Comparison of ENCODE assay signal across 8 cellular contexts in the genomic region with DNA sequence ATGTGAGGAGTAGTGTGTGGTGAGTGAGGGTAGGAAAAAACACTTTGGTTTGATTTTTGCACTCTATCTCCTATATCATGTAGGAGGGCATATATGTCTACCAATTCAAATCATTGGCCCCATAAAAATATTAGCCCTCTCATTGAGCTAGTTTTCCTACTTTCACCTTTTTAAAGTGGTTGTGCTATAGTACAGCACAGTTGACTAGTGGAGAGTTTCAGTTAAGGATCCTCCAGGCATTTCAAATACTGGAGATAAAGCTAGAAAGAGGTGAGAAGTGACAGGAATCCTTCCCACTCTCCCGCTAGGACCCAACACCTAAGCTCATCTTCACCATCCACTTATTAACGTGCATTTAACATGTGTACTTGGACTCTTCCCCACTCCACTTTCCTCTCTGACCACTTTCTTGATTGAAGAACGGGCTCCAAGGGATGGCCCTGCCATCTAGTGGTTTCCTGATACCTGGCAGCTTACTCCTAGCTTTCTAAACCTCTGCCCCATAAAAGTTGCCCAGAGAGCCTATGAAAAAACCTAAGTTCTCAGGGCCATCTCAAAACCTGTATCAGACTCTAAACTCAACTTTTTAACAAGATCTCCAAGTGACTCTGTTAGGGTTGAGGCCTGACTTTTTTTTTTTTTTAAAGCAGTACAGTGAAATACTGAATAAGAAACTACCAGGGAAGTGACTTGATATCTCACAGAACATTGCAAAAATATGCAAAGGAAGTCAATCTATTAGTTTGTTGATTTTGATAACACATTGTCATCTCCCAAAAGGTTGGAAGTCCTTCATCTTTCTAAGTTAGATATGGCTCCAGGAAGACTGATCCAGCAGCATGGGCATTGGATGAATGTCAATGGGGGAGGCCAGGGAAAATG. TPM values are rescaled to one million over a fixed set of nuclear protein-coding genes. Genes with fewer than 3 reads are reported as not detected.
DNase-seq lines count a peak whose midpoint lies in the region; ATAC-seq, FAIRE-seq and TF ChIP-seq lines count a peak whose summit lies in the region.

No MANE protein-coding gene starts in this region.

- no peak for TF ChIP-seq POLR2A in HepG2 (IDR thresholded peaks at IDR 0.05; ENCODE audit: insufficient read depth in 1 of 2, low read depth in 2 of 2, low read length in 2 of 2)

- no peaks in the 10 kb centered on the region for H3K9me3 Mint-ChIP-seq in chondrocyte (ENCODE audit: low read depth)

- no peak overlapping the region for H3K4me2 ChIP-seq in HepG2 (ENCODE audit: low read depth, low read length)

- H2AFZ ChIP-seq in HepG2 (ENCODE audit: low read length): no peak overlapping the region

- H3K9me3 ChIP-seq in HepG2 (ENCODE audit: low read length) (no peaks in the 10 kb centered on the region), upper lobe of right lung (no peaks in the 10 kb centered on the region)

- intact Hi-C loops in HepG2 (cut with micrococcal nuclease; ENCODE audit: unreplicated experiment): loop anchor here (1.0 to 2.0 kb wide), 3 partner anchors 77 to 178 kb away; no protein-coding TSS in a partner anchor
- intact Hi-C loops in upper lobe of right lung (cut with DNase I): loop anchor here (5.0 kb wide), 1 partner anchor 179 kb away; no protein-coding TSS in a partner anchor

- WGBS in HepG2 (ENCODE audit: low lambda C conversion rate): 1% methylated on average over 3 of the region's 3 CpGs

- H3K4me3 Mint-ChIP-seq in chondrocyte (ENCODE audit: unreplicated experiment): no peak overlapping the region

- no peaks in the 10 kb centered on the region for H3K79me2 ChIP-seq in HepG2 (ENCODE audit: insufficient read depth, low read length)

- H3K27me3 ChIP-seq in HepG2 (ENCODE audit: control insufficient read depth in 1 of 2, insufficient read depth in 2 of 2, low read length in 2 of 2): peaks cover 2 to 3% of the 10 kb centered on the region in 2 experiments; a peak in 1 of 5 replicates
- H3K27me3 ChIP-seq in upper lobe of right lung: no peaks in the 10 kb centered on the region

- H3K4me1 ChIP-seq in HepG2 (ENCODE audit: insufficient read depth, low read length) (no peaks in the 10 kb centered on the region), upper lobe of right lung (no peaks in the 10 kb centered on the region)

- H3K27me3 Mint-ChIP-seq in chondrocyte (ENCODE audit: low read depth): no peaks in the 10 kb centered on the region

- POLR2A ChIA-PET in HepG2 (lab: Yijun Ruan, JAX): interaction anchor here (1.2 kb wide), 1 partner anchor 28 kb away, joined by 5 read pairs; no protein-coding TSS in a partner anchor

- H3K4me1 Mint-ChIP-seq in chondrocyte (ENCODE audit: low read depth): peaks cover 23% of the 10 kb centered on the region

- no peak overlapping the region for H3K27ac ChIP-seq in HepG2 (ENCODE audit: extremely low read length, insufficient read depth, low read length)
- H3K27ac ChIP-seq in upper lobe of right lung: no peak overlapping the region

- no peaks in the 10 kb centered on the region for H3K36me3 Mint-ChIP-seq in chondrocyte (ENCODE audit: low read depth)

- DNase-seq in EH (ENCODE audit: low read depth) (peak; percentile 79), GM20000 (ENCODE audit: low spot score) (peak; percentile 41), OCI-M1 (lab: John Stamatoyannopoulos, UW) (peak; percentile 78), chondrocyte (ENCODE audit: low spot score) (no peak), HepG2 (ENCODE audit: low spot score) (peak; percentile 47), upper lobe of right lung (no peak)

- H3K9ac ChIP-seq in HepG2 (ENCODE audit: insufficient read depth, low read depth, low read length): no peak overlapping the region

- in situ Hi-C loops in HepG2 (cut with HindIII; ENCODE audit: extremely low pct_ligation_motif_present, low pct_unique_long_range_greater_than_20kb): loop anchor here (5.0 kb wide), 1 partner anchor 124 kb away; no protein-coding TSS in a partner anchor

- H3K36me3 ChIP-seq in HepG2 (replicated peaks in 1 of 2; ENCODE audit: control insufficient read depth in 1 of 2, insufficient read depth in 2 of 2, low read length in 2 of 2) (no peaks in the 10 kb centered on the region), upper lobe of right lung (no peaks in the 10 kb centered on the region)

- TF ChIP-seq RAD21 in Ishikawa (IDR thresholded peaks at IDR 0.05; ENCODE audit: low read depth) (peak; percentile 89), HepG2 (CRISPR knock-in tag; IDR thresholded peaks at IDR 0.05) (peak; percentile 67; the same call in 1 of the 2 replicates)

- TF ChIP-seq CTCF in GM20000 (IDR thresholded peaks at IDR 0.05; ENCODE audit: extremely low read depth, missing control alignments): peak; percentile 61
- TF ChIP-seq CTCF in chondrocyte (IDR thresholded peaks at IDR 0.05): peak; percentile 97
- peak; percentile 84 for TF ChIP-seq CTCF in HepG2 (CRISPR knock-in tag; IDR thresholded peaks at IDR 0.05)
- TF ChIP-seq CTCF in upper lobe of right lung (IDR thresholded peaks at IDR 0.05): peak; percentile 84

- no TSS peak for BruUV-seq in HepG2 (replicated peaks; lab: Mats Ljungman, UMichigan)

- peak; percentile 72 for FAIRE-seq in HepG2 (lab: Jason Lieb, UNC)

- CTCF ChIA-PET in HepG2 (lab: Yijun Ruan, JAX; ENCODE audit: low intra/inter-chr PET ratio, low total read pairs): interaction anchor here (1.2 to 2.1 kb wide), 3 partner anchors 18 to 121 kb away, joined by 7 to 28 read pairs (median 10); a partner anchor contains a TSS

- TF ChIP-seq EP300 in Ishikawa (IDR thresholded peaks at IDR 0.05; ENCODE audit: borderline replicate concordance): no peak
- no peak for TF ChIP-seq EP300 in HepG2 (IDR thresholded peaks at IDR 0.05; ENCODE audit: low read depth in 2 of 2, low read length in 2 of 2)
- no peak for TF ChIP-seq EP300 in HepG2 (CRISPR knock-in tag; IDR thresholded peaks at IDR 0.05; ENCODE audit: borderline replicate concordance)

- ATAC-seq in HepG2 (peak; percentile 91), upper lobe of right lung (peak; percentile 91), GM18502 (IDR thresholded peaks at IDR 0.05; ENCODE audit: poor library complexity, unreplicated experiment) (no peak)

- no peak overlapping the region for H3K4me3 ChIP-seq in HepG2 (replicated peaks in 1 of 3; ENCODE audit: insufficient read depth in 1 of 3, low read depth in 2 of 3, low read length in 3 of 3)
- no peak overlapping the region for H3K4me3 ChIP-seq in upper lobe of right lung

- no peaks in the 10 kb centered on the region for H4K20me1 ChIP-seq in HepG2 (ENCODE audit: insufficient read depth, low read length)

- no peak overlapping the region for H3K27ac Mint-ChIP-seq in chondrocyte (ENCODE audit: unreplicated experiment)

TF ChIP-seq in Ishikawa, 13 proteins besides CTCF, POLR2A, EP300 and RAD21 (continues in another document):
- TF ChIP-seq TCF12 (IDR thresholded peaks at IDR 0.05; ENCODE audit: low read depth): no peak
- TF ChIP-seq CREB1 (IDR thresholded peaks at IDR 0.05; ENCODE audit: low read depth): no peak
- TF ChIP-seq TEAD4 (IDR thresholded peaks at IDR 0.05): no peak
- no peak for TF ChIP-seq EGR1 (IDR thresholded peaks at IDR 0.05)

TF ChIP-seq in HepG2, 621 proteins besides CTCF, POLR2A, EP300 and RAD21 (continues in another document):
- no peak for TF ChIP-seq ZNF883 (CRISPR knock-in tag; IDR thresholded peaks at IDR 0.05; ENCODE audit: not compliant biosample characterization)
- TF ChIP-seq SMAD3 (CRISPR knock-in tag; IDR thresholded peaks at IDR 0.05): no peak
- TF ChIP-seq, protein P1, sequence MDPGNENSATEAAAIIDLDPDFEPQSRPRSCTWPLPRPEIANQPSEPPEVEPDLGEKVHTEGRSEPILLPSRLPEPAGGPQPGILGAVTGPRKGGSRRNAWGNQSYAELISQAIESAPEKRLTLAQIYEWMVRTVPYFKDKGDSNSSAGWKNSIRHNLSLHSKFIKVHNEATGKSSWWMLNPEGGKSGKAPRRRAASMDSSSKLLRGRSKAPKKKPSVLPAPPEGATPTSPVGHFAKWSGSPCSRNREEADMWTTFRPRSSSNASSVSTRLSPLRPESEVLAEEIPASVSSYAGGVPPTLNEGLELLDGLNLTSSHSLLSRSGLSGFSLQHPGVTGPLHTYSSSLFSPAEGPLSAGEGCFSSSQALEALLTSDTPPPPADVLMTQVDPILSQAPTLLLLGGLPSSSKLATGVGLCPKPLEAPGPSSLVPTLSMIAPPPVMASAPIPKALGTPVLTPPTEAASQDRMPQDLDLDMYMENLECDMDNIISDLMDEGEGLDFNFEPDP (CRISPR knock-in tag; conservative IDR thresholded peaks at IDR 0.05): no peak

RNA-seq across cellular contexts. Expression of a gene that starts 17.9 kb away (rescaled TPM):
- total RNA-seq in chondrocyte: 1.3 to 1.9 TPM (median 1.5 TPM) in 3 replicates
- total RNA-seq in HepG2 (2016; rRNA removed; fragmentation: Illumina TruSeq; extraction: Trizol): 0.74 and 1.1 TPM in 2 replicates
- total RNA-seq in HepG2 (2016; cell fraction: cytosol; rRNA removed; fragmentation: Illumina TruSeq; extraction: Trizol; ENCODE audit: low read depth): 0.71 and 1.0 TPM in 2 replicates
- 0.59 and 1.3 TPM in 2 replicates for total RNA-seq in HepG2 (2016; cell fraction: insoluble cytoplasmic fraction; rRNA removed; fragmentation: Illumina TruSeq; extraction: Trizol)
- total RNA-seq in HepG2 (2016; cell fraction: membrane; rRNA removed; fragmentation: Illumina TruSeq; extraction: Trizol): 0.96 and 1.2 TPM in 2 replicates
- total RNA-seq in HepG2 (2016; cell fraction: nucleus; rRNA removed; fragmentation: Illumina TruSeq; extraction: Trizol): 2.4 and 3.8 TPM in 2 replicates
- polyA plus RNA-seq in HepG2 (2011; rRNA removed): 0.36 and 0.61 TPM in 2 replicates
- polyA plus RNA-seq in HepG2 (2011; cell fraction: cytosol; rRNA removed): 0.23 and 0.31 TPM in 2 replicates
- polyA plus RNA-seq in HepG2 (2011; cell fraction: nucleus; rRNA removed): 4.4 and 4.6 TPM in 2 replicates
- 0.12 and 1.1 TPM in 2 replicates for polyA plus RNA-seq in HepG2 (2012)
- polyA plus RNA-seq in HepG2 (2016; cell fraction: cytosol; fragmentation: Illumina TruSeq; extraction: Trizol; ENCODE audit: low read depth): 0.58 and 0.89 TPM in 2 replicates
- polyA plus RNA-seq in HepG2 (2016; cell fraction: insoluble cytoplasmic fraction; fragmentation: Illumina TruSeq; extraction: Trizol; ENCODE audit: low read depth): 0.66 and 1.2 TPM in 2 replicates
- polyA plus RNA-seq in HepG2 (2016; cell fraction: membrane; fragmentation: Illumina TruSeq; extraction: Trizol; ENCODE audit: low read depth): 0.50 and 0.89 TPM in 2 replicates
- 4.9 and 6.1 TPM in 2 replicates for polyA plus RNA-seq in HepG2 (2016; cell fraction: nucleus; fragmentation: Illumina TruSeq; extraction: Trizol; ENCODE audit: insufficient read depth, low read depth)
- polyA minus RNA-seq in HepG2 (2011; rRNA and poly(A)+ RNA removed; ENCODE audit: low replicate concordance): not detected in 2 replicates
- not detected in 2 replicates for polyA minus RNA-seq in HepG2 (2011; cell fraction: cytosol; rRNA and poly(A)+ RNA removed)
- 0.52 and 0.75 TPM in 2 replicates for polyA minus RNA-seq in HepG2 (2011; cell fraction: nucleus; rRNA and poly(A)+ RNA removed)
- 0.96 TPM for total RNA-seq in upper lobe of right lung

Comparison
In these comparisons a context has a peak if more than half of its experiments do, and no peak if none do; other contexts are left out.
1. DNase-seq: peak in EH (single experiment), GM20000 (single experiment), OCI-M1 (single experiment) and HepG2 (single experiment); none in chondrocyte (single experiment) and upper lobe of right lung (single experiment).
2. Peak in every context shown above with its lines, with median percentiles within 50 percentile points of each other: CTCF ChIP-seq.